In the genomic region with DNA sequence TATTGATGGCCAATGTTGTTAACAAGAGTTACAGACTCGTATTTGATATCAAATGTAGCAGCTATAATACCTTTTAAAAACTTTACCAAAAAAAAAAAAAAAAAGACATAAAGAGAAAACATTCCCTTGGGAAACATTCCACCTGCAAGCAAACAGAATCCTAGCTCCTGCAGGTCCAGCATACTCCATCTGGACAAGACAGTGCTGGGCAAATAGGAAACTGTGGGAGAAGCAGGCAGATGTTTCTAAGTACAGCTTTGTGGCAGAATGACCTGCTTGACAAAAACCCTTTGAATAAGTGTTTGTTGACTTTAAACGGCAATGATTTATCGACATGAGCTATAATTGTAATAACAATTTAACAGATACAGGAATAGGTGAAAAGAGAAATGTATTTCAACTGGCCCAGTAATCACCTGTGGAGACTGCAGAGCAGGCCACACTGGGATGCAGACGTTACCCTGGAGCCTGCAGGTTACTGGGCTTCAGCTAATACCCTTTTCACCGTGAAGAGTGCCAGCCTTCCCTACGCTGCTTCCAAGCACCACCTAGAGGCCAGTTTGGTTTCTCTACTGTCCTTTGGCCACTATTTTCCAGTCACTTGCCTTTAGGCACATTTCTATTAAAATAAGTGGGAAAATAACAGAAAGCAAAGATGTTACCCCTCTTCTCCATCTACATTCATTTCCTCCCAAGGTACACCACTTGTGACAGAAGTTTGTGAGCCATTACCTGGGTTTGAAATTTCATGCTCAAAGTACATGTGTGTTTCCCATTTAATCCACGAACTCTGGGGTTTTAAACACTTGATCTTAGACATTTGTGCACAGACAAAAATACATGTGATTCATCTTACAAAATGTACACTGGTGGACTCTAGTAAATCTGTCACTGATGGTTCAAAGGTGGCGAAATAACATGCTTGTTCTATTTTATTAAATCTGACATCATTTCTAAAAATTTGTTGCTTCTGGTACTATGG, we compare ENCODE assay signal across 8 cellular contexts.
A peak's percentile ranks its signal among the peaks of the same experiment; 100 is the strongest.
DNase-seq lines count a peak whose midpoint lies in the region; ATAC-seq, FAIRE-seq and TF ChIP-seq lines count a peak whose summit lies in the region.

No MANE protein-coding gene starts in this region.

- H3K4ac ChIP-seq in mesendoderm (ENCODE audit: low read depth, low read length) = no peak overlapping the region

- peaks cover 24% of the 10 kb centered on the region for H3K36me3 Mint-ChIP-seq in effector memory CD8-positive, alpha-beta T cell (ENCODE audit: insufficient read depth)
- peaks cover 16% of the 10 kb centered on the region for H3K36me3 Mint-ChIP-seq in type B pancreatic cell

- peak; percentile 59 for DNase-seq in DMS79 (lab: John Stamatoyannopoulos, UW)
- peak; percentile 15 for DNase-seq in H54 (ENCODE audit: insufficient read length, low spot score)
- peak; percentile 26 for DNase-seq in NCI-H1694 treated with DMSO at 0.1 percent for 48 hours (lab: John Stamatoyannopoulos, UW)
- peak; percentile 9 for DNase-seq in T-helper 9 cell
- DNase-seq in effector memory CD8-positive, alpha-beta T cell = peak; percentile 22 to 31 (median 26)
- DNase-seq in mesendoderm = peak; percentile 77
- no peak for DNase-seq in type B pancreatic cell (ENCODE audit: extremely low spot score, unreplicated experiment)
- no peak for DNase-seq in GOT3 (lab: John Stamatoyannopoulos, UW)

- no peak overlapping the region for H2BK120ac ChIP-seq in mesendoderm (ENCODE audit: low read depth, low read length)

- H3K4me2 ChIP-seq in mesendoderm (ENCODE audit: low read length) = no peak overlapping the region

- H3K27me3 Mint-ChIP-seq in effector memory CD8-positive, alpha-beta T cell = no peaks in the 10 kb centered on the region
- no peaks in the 10 kb centered on the region for H3K27me3 Mint-ChIP-seq in type B pancreatic cell

- H3K18ac ChIP-seq in mesendoderm (ENCODE audit: low read length) = no peak overlapping the region

- no peak overlapping the region for H3K9ac ChIP-seq in mesendoderm (ENCODE audit: low read length)

- no peak overlapping the region for H2BK5ac ChIP-seq in mesendoderm (ENCODE audit: low read length)

- no peak overlapping the region for H3K27ac Mint-ChIP-seq in effector memory CD8-positive, alpha-beta T cell
- H3K27ac Mint-ChIP-seq in type B pancreatic cell = no peak overlapping the region

- no peaks in the 10 kb centered on the region for H3K4me1 Mint-ChIP-seq in effector memory CD8-positive, alpha-beta T cell (ENCODE audit: low read depth in 2 of 2)
- H3K4me1 Mint-ChIP-seq in type B pancreatic cell (ENCODE audit: unreplicated experiment) = no peaks in the 10 kb centered on the region

- H3K4me3 Mint-ChIP-seq in effector memory CD8-positive, alpha-beta T cell = no peak overlapping the region
- no peak overlapping the region for H3K4me3 Mint-ChIP-seq in type B pancreatic cell

- H3K4me3 ChIP-seq in mesendoderm (ENCODE audit: low read length) = no peak overlapping the region

- TF ChIP-seq POLR2A in H54 (IDR thresholded peaks at IDR 0.05; ENCODE audit: low read depth, low read length) = no peak

- no peak overlapping the region for H3K27ac ChIP-seq in mesendoderm (ENCODE audit: low read depth, low read length)

- no peak overlapping the region for H3K23ac ChIP-seq in mesendoderm (ENCODE audit: low read length)

- no peak overlapping the region for H4K8ac ChIP-seq in mesendoderm (ENCODE audit: low read depth, low read length)

- no peaks in the 10 kb centered on the region for H3K4me1 ChIP-seq in mesendoderm (ENCODE audit: control insufficient read depth, low read depth, low read length)

- no peaks in the 10 kb centered on the region for H3K36me3 ChIP-seq in mesendoderm (ENCODE audit: control insufficient read depth, insufficient read depth, low read length)

- no peak overlapping the region for H3K56ac ChIP-seq in mesendoderm (ENCODE audit: low read length)

- no CpG with 5 or more reads among the region's 8 CpGs for WGBS in mesendoderm (ENCODE audit: extremely low coverage, insufficient coverage, low lambda C conversion rate)

- H3K79me2 ChIP-seq in mesendoderm (ENCODE audit: control insufficient read depth, insufficient read depth, low read length) = no peaks in the 10 kb centered on the region

- H3K27me3 ChIP-seq in mesendoderm (ENCODE audit: insufficient read depth, low read length, poor library complexity) = no peaks in the 10 kb centered on the region

- ATAC-seq in effector memory CD8-positive, alpha-beta T cell (replicated peaks) = peak; percentile 60

- H3K9me3 Mint-ChIP-seq in effector memory CD8-positive, alpha-beta T cell = peaks cover 0 to 6% of the 10 kb centered on the region in 2 donors
- peaks cover 3% of the 10 kb centered on the region for H3K9me3 Mint-ChIP-seq in type B pancreatic cell

- H4K5ac ChIP-seq in mesendoderm (ENCODE audit: low read length) = no peak overlapping the region

- no peak for FAIRE-seq in H54 (lab: Jason Lieb, UNC)

- TF ChIP-seq CTCF in type B pancreatic cell (conservative IDR thresholded peaks at IDR 0.05) = peak; percentile 82

- H2AK5ac ChIP-seq in mesendoderm (ENCODE audit: low read length) = no peak overlapping the region

- no peak overlapping the region for H2BK15ac ChIP-seq in mesendoderm (replicated peaks; ENCODE audit: low read depth)

- no peaks in the 10 kb centered on the region for H3K79me1 ChIP-seq in mesendoderm (ENCODE audit: low read length)

Comparison
In these comparisons a context has a peak if more than half of its experiments do, and no peak if none do; other contexts are left out.
1. DNase-seq: peak in DMS79 (single experiment), H54 (single experiment), NCI-H1694 treated with DMSO at 0.1 percent for 48 hours (single experiment), T-helper 9 cell (single experiment), effector memory CD8-positive, alpha-beta T cell (3 of 3) and mesendoderm (single experiment); none in type B pancreatic cell (single experiment) and GOT3 (single experiment).